Comparison of ENCODE assay signal across 13 cellular contexts in genomic region chr6:119158057-119158848, GRCh38.
DNase-seq lines count a peak whose midpoint lies in the region; ATAC-seq and TF ChIP-seq lines count a peak whose summit lies in the region.
"Had no signal": no experiment of that assay in that cellular context is flagged by ENCODE, and none has a peak within 500 bp of the region (broad histone marks: within the 10 kb centered on the region; RNA-seq: fewer than 3 reads in every experiment).

No MANE protein-coding gene starts in this region.

- no peak overlapping the region for H3K9ac ChIP-seq in neuronal stem cell (ENCODE audit: low read depth, low read length, poor library complexity)

- H4K8ac ChIP-seq in neuronal stem cell (ENCODE audit: low read depth, low read length), result no peak overlapping the region

- no peak overlapping the region for H3K23ac ChIP-seq in neuronal stem cell (ENCODE audit: low read depth, low read length, poor library complexity)

- H3K14ac ChIP-seq in neuronal stem cell (ENCODE audit: low read length), result no peak overlapping the region

- no peak overlapping the region for H2BK120ac ChIP-seq in neuronal stem cell (ENCODE audit: low read depth, low read length)

- H3K4ac ChIP-seq in neuronal stem cell (ENCODE audit: low read length), result no peak overlapping the region

- no peaks in the 10 kb centered on the region for H3K79me1 ChIP-seq in neuronal stem cell (ENCODE audit: low read depth, low read length)

- no peaks in the 10 kb centered on the region for H3K9me3 ChIP-seq in neuronal stem cell (replicated peaks in 1 of 2; ENCODE audit: control insufficient read depth in 2 of 2, insufficient read depth in 1 of 2, low read depth in 1 of 2, low read length in 2 of 2)
- H3K9me3 ChIP-seq: testis had no signal

- no peak overlapping the region for H3K4me3 Mint-ChIP-seq in stimulated activated naive CD8-positive, alpha-beta T cell treated with anti-CD3 and anti-CD28 coated beads, Interleukin-15, amount 100 ng/mL, for 72 hours
- H3K4me3 Mint-ChIP-seq: activated CD8-positive, alpha-beta T cell treated with anti-CD3 and anti-CD28 coated beads, Interleukin-2, amount 10 ng/mL, durations not matched to agents 7 days and 5 days; GM23338 had no signal

- peak overlapping the region; percentile 81 for H3K18ac ChIP-seq in neuronal stem cell (ENCODE audit: low read length)

- H3K27me3 ChIP-seq in neuronal stem cell (ENCODE audit: control insufficient read depth in 3 of 3, insufficient read depth in 3 of 3, low read depth in 1 of 3, low read length in 3 of 3), result no peaks in the 10 kb centered on the region
- H3K27me3 ChIP-seq: testis had no signal

- H2BK15ac ChIP-seq in neuronal stem cell (ENCODE audit: low read length), result no peak overlapping the region

- no peaks in the 10 kb centered on the region for H3K4me1 ChIP-seq in neuronal stem cell (ENCODE audit: control insufficient read depth in 2 of 2, insufficient read depth in 1 of 2, low read depth in 1 of 2, low read length in 2 of 2)
- H3K4me1 ChIP-seq: testis had no signal

- no peak overlapping the region for H3K4me2 ChIP-seq in neuronal stem cell (ENCODE audit: insufficient read depth, low read length, poor library complexity, severe bottlenecking)
- H3K4me2 ChIP-seq: GM23338 had no signal

- peaks cover 12% of the 10 kb centered on the region for H3K27me3 Mint-ChIP-seq in stimulated activated naive CD8-positive, alpha-beta T cell treated with anti-CD3 and anti-CD28 coated beads, Interleukin-15, amount 100 ng/mL, for 72 hours

- ATAC-seq in stimulated activated naive CD8-positive, alpha-beta T cell treated with anti-CD3 and anti-CD28 coated beads, Interleukin-15, amount 100 ng/mL, for 72 hours, result peak; percentile 12
- no peak for ATAC-seq in stimulated activated naive CD8-positive, alpha-beta T cell treated with anti-CD3 and anti-CD28 coated beads, Interleukin-15, Interleukin-2, amounts not matched to agents 100 U/mL and 50 U/mL, for 24 hours
- ATAC-seq in HG03521 (IDR thresholded peaks at IDR 0.05; ENCODE audit: unreplicated experiment), result no peak
- ATAC-seq in GM18519 (IDR thresholded peaks at IDR 0.05; ENCODE audit: low FRiP score, unreplicated experiment), result no peak
- no peak for ATAC-seq in GM19351 (IDR thresholded peaks at IDR 0.05; ENCODE audit: unreplicated experiment)
- ATAC-seq: activated CD8-positive, alpha-beta T cell treated with anti-CD3 and anti-CD28 coated beads, Interleukin-2, amount 10 ng/mL, durations not matched to agents 7 days and 5 days; GM23338; PC-3 had no signal

- no peak overlapping the region for H2BK12ac ChIP-seq in neuronal stem cell (ENCODE audit: low read length)

- no peak overlapping the region for H3K27ac ChIP-seq in neuronal stem cell (replicated peaks; ENCODE audit: low read length)
- H3K27ac ChIP-seq: testis had no signal

- H3K4me3 ChIP-seq in fibroblast of the aortic adventitia (ENCODE audit: low read depth, low read length) (no peak overlapping the region), neuronal stem cell (ENCODE audit: low read length in 2 of 2) (no peak overlapping the region)
- H3K4me3 ChIP-seq: GM23338, testis had no signal

- no peak for DNase-seq in stimulated activated naive CD8-positive, alpha-beta T cell treated with anti-CD3 and anti-CD28 coated beads, Interleukin-15, amount 100 ng/mL, for 72 hours
- DNase-seq in stimulated activated naive CD8-positive, alpha-beta T cell treated with anti-CD3 and anti-CD28 coated beads, Interleukin-15, Interleukin-2, amounts not matched to agents 100 U/mL and 50 U/mL, for 24 hours, result no peak
- DNase-seq in fibroblast of the aortic adventitia (ENCODE audit: low read depth) (peak; percentile 98), neuronal stem cell (ENCODE audit: low spot score) (no peak), Kasumi-1 (lab: John Stamatoyannopoulos, UW) (no peak)
- DNase-seq: activated CD8-positive, alpha-beta T cell treated with anti-CD3 and anti-CD28 coated beads, Interleukin-2, amount 10 ng/mL, durations not matched to agents 7 days and 5 days; NCI-H2227 treated with DMSO at 0.1 percent for 48 hours; PC-3; testis had no signal

- TF ChIP-seq CTCF in fibroblast of the aortic adventitia (IDR thresholded peaks at IDR 0.05; ENCODE audit: insufficient read depth, low read length), result no peak

- peak overlapping the region; percentile 37 for H2AK5ac ChIP-seq in neuronal stem cell (ENCODE audit: low read depth, low read length)

- no peak overlapping the region for H3K27ac Mint-ChIP-seq in stimulated activated naive CD8-positive, alpha-beta T cell treated with anti-CD3 and anti-CD28 coated beads, Interleukin-15, amount 100 ng/mL, for 72 hours
- H3K27ac Mint-ChIP-seq: activated CD8-positive, alpha-beta T cell treated with anti-CD3 and anti-CD28 coated beads, Interleukin-2, amount 10 ng/mL, durations not matched to agents 7 days and 5 days; GM23338 had no signal

- no peaks in the 10 kb centered on the region for H3K9me3 Mint-ChIP-seq in stimulated activated naive CD8-positive, alpha-beta T cell treated with anti-CD3 and anti-CD28 coated beads, Interleukin-15, amount 100 ng/mL, for 72 hours
- H3K9me3 Mint-ChIP-seq: GM23338 had no signal

- H4K91ac ChIP-seq in neuronal stem cell (ENCODE audit: low read depth, low read length, poor library complexity), result no peak overlapping the region

- H3K36me3 ChIP-seq in neuronal stem cell (replicated peaks in 1 of 2; ENCODE audit: control insufficient read depth in 2 of 2, insufficient read depth in 2 of 2, low read length in 2 of 2), result no peaks in the 10 kb centered on the region

- H3K4me1 Mint-ChIP-seq in stimulated activated naive CD8-positive, alpha-beta T cell treated with anti-CD3 and anti-CD28 coated beads, Interleukin-15, amount 100 ng/mL, for 72 hours, result no peaks in the 10 kb centered on the region
- H3K4me1 Mint-ChIP-seq: GM23338 had no signal

- H2AFZ ChIP-seq in neuronal stem cell (ENCODE audit: low read length), result no peak overlapping the region

- no peak overlapping the region for H2BK5ac ChIP-seq in neuronal stem cell (ENCODE audit: low read length)

- WGBS in neuronal stem cell (ENCODE audit: extremely low coverage in 2 of 2, insufficient read length in 2 of 2, insufficient replicate concordance in 1 of 2), 2 donors, result no CpG with 5 or more reads among the region's 9 CpGs
